In genomic region chrX:70498129-70498528, GRCh38 we compare ENCODE assay signal across 32 cellular contexts.
"Had no signal": no experiment of that assay in that cellular context is flagged by ENCODE, and none has a peak within 500 bp of the region (broad histone marks: within the 10 kb centered on the region; RNA-seq: fewer than 3 reads in every experiment).

No MANE protein-coding gene starts in this region.

- H3K4me3 Mint-ChIP-seq: dendritic cell treated with granulocyte-macrophage colony-stimulating factor and Interleukin-4, amounts not matched to agents 40 ng/mL and 50 ng/mL, for 4 days; endodermal cell; immature natural killer cell; mesothelial cell of epicardium; natural killer cell treated with Interleukin-12 subunit alpha and Interleukin-12 subunit beta and Interleukin-15 and Interleukin-18, amount 100 ng/mL, for 72 hours; neural progenitor cell; stimulated activated naive B cell treated with anti-CD40 and anti-IgM and Interleukin-4, amounts not matched to agents 10 μg/mL and 1 μg/mL and 100 μg/mL, for 72 hours; stimulated activated naive CD8-positive, alpha-beta T cell treated with anti-CD3 and anti-CD28 coated beads, Interleukin-15, Interleukin-2, amounts not matched to agents 100 ng/mL and 50 ng/mL, for 24 hours had no signal

- H3K27me3 ChIP-seq: colonic mucosa, esophagus muscularis mucosa, foreskin keratinocyte, gastroesophageal sphincter, heart right ventricle, neural progenitor cell, spleen, transverse colon, upper lobe of right lung had no signal

- H3K4me1 Mint-ChIP-seq: endodermal cell; immature natural killer cell; mesothelial cell of epicardium; naive B cell; neural progenitor cell; stimulated activated naive B cell treated with anti-CD40 and anti-IgM and Interleukin-4, amounts not matched to agents 10 μg/mL and 1 μg/mL and 100 μg/mL, for 72 hours had no signal

- H3K4me1 ChIP-seq: colonic mucosa, esophagus muscularis mucosa, foreskin keratinocyte, gastroesophageal sphincter, heart right ventricle, left ventricle myocardium inferior, neural progenitor cell, psoas muscle, spleen, transverse colon, upper lobe of right lung, uterus had no signal

- H3K27ac ChIP-seq: colonic mucosa, esophagus muscularis mucosa, foreskin keratinocyte, gastroesophageal sphincter, heart right ventricle, left ventricle myocardium inferior, neural progenitor cell, psoas muscle, skin epidermis, thoracic aorta, transverse colon, upper lobe of right lung, uterus had no signal

- H3K9me3 ChIP-seq: colonic mucosa, esophagus muscularis mucosa, gastroesophageal sphincter, heart right ventricle, left ventricle myocardium inferior, mucosa of descending colon, psoas muscle, spleen, thoracic aorta, transverse colon, upper lobe of right lung, uterus had no signal

- ATAC-seq: foreskin keratinocyte; gastroesophageal sphincter; heart right ventricle; left colon; mucosa of descending colon; natural killer cell treated with Interleukin-12 subunit alpha and Interleukin-12 subunit beta and Interleukin-15 and Interleukin-18, amount 100 ng/mL, for 72 hours; right cardiac atrium; stimulated activated naive B cell treated with anti-CD40 and anti-IgM and Interleukin-4, amounts not matched to agents 10 μg/mL and 1 μg/mL and 100 μg/mL, for 72 hours; upper lobe of right lung had no signal

- H3K27me3 Mint-ChIP-seq: dendritic cell treated with granulocyte-macrophage colony-stimulating factor and Interleukin-4, amounts not matched to agents 40 ng/mL and 50 ng/mL, for 4 days; naive B cell; natural killer cell treated with Interleukin-12 subunit alpha and Interleukin-12 subunit beta and Interleukin-15 and Interleukin-18, amount 100 ng/mL, for 72 hours; stimulated activated naive CD8-positive, alpha-beta T cell treated with anti-CD3 and anti-CD28 coated beads, Interleukin-15, Interleukin-2, amounts not matched to agents 100 ng/mL and 50 ng/mL, for 24 hours had no signal

- H3K9me3 Mint-ChIP-seq: dendritic cell treated with granulocyte-macrophage colony-stimulating factor and Interleukin-4, amounts not matched to agents 40 ng/mL and 50 ng/mL, for 4 days; immature natural killer cell; naive B cell; natural killer cell treated with Interleukin-12 subunit alpha and Interleukin-12 subunit beta and Interleukin-15 and Interleukin-18, amount 100 ng/mL, for 72 hours; stimulated activated naive B cell treated with anti-CD40 and anti-IgM and Interleukin-4, amounts not matched to agents 10 μg/mL and 1 μg/mL and 100 μg/mL, for 72 hours; stimulated activated naive CD8-positive, alpha-beta T cell treated with anti-CD3 and anti-CD28 coated beads, Interleukin-15, Interleukin-2, amounts not matched to agents 100 ng/mL and 50 ng/mL, for 24 hours had no signal

- H3K36me3 ChIP-seq: colonic mucosa, neural progenitor cell, uterus had no signal

- H3K27ac Mint-ChIP-seq: dendritic cell treated with granulocyte-macrophage colony-stimulating factor and Interleukin-4, amounts not matched to agents 40 ng/mL and 50 ng/mL, for 4 days; endodermal cell; mesothelial cell of epicardium; natural killer cell treated with Interleukin-12 subunit alpha and Interleukin-12 subunit beta and Interleukin-15 and Interleukin-18, amount 100 ng/mL, for 72 hours; neural progenitor cell; stimulated activated naive B cell treated with anti-CD40 and anti-IgM and Interleukin-4, amounts not matched to agents 10 μg/mL and 1 μg/mL and 100 μg/mL, for 72 hours; stimulated activated naive CD8-positive, alpha-beta T cell treated with anti-CD3 and anti-CD28 coated beads, Interleukin-15, Interleukin-2, amounts not matched to agents 100 ng/mL and 50 ng/mL, for 24 hours had no signal

- H3K36me3 Mint-ChIP-seq: natural killer cell treated with Interleukin-12 subunit alpha and Interleukin-12 subunit beta and Interleukin-15 and Interleukin-18, amount 100 ng/mL, for 72 hours had no signal

- DNase-seq: colonic mucosa; effector CD8-positive, alpha-beta T cell; endodermal cell; foreskin keratinocyte; heart right ventricle; hippocampal formation; immature natural killer cell; islet precursor cell; kidney glomerular epithelial cell; left colon; left ventricle myocardium inferior; mesenchymal stem cell; mucosa of descending colon; naive B cell; psoas muscle; right cardiac atrium; spleen; stimulated activated CD4-positive, alpha-beta T cell treated with anti-CD3 and anti-CD28 coated beads, Interleukin-4, amount 100 ng/mL, for 4 hours; stimulated activated naive B cell treated with anti-CD40 and anti-IgM and Interleukin-4, amounts not matched to agents 10 μg/mL and 1 μg/mL and 100 μg/mL, for 72 hours; transverse colon; upper lobe of right lung; uterus had no signal

- H3K4me3 ChIP-seq: colonic mucosa, esophagus muscularis mucosa, gastroesophageal sphincter, heart right ventricle, left ventricle myocardium inferior, lung, mucosa of descending colon, neural progenitor cell, psoas muscle, skin epidermis, spleen, thoracic aorta, transverse colon, upper lobe of right lung, uterus had no signal
